Comparison of ENCODE assay signal across 2 cellular contexts in the genomic region with DNA sequence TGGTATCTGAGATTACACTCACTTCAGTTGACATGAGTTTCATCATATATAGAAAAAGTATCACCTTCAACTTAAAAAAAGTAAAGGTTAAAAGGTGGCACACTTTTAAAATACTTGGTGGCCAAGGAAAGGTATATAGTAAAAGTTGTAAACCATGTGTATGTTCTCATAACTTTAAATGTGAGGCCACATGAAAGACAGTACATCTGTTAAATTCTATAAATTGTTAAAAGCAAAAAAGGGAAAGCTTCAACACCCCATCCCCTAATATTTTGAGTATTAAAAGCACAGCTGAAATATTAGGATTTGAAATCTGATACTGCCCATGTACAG.
TF ChIP-seq lines count a peak whose summit lies in the region.

No MANE protein-coding gene starts in this region.

TF ChIP-seq in A549, 52 proteins besides CTCF, POLR2A, EP300 and RAD21:
- TF ChIP-seq, protein P1, sequence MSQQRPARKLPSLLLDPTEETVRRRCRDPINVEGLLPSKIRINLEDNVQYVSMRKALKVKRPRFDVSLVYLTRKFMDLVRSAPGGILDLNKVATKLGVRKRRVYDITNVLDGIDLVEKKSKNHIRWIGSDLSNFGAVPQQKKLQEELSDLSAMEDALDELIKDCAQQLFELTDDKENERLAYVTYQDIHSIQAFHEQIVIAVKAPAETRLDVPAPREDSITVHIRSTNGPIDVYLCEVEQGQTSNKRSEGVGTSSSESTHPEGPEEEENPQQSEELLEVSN (IDR thresholded peaks at IDR 0.05; ENCODE audit: borderline replicate concordance, low read depth) = no peak
- TF ChIP-seq HOXA7 (CRISPR knock-in tag; IDR thresholded peaks at IDR 0.05) (0 out of 2 replicates have a peak, but pooled peaks have one; percentile 25), KDM1A (IDR thresholded peaks at IDR 0.05; ENCODE audit: low read depth) (no peak)

TF ChIP-seq in IMR-90, 13 proteins besides CTCF, POLR2A, EP300 and RAD21 (continued from another document):
- TF ChIP-seq RFX5 (IDR thresholded peaks at IDR 0.05; ENCODE audit: low read depth, low read length) = no peak
- TF ChIP-seq, protein P2, sequence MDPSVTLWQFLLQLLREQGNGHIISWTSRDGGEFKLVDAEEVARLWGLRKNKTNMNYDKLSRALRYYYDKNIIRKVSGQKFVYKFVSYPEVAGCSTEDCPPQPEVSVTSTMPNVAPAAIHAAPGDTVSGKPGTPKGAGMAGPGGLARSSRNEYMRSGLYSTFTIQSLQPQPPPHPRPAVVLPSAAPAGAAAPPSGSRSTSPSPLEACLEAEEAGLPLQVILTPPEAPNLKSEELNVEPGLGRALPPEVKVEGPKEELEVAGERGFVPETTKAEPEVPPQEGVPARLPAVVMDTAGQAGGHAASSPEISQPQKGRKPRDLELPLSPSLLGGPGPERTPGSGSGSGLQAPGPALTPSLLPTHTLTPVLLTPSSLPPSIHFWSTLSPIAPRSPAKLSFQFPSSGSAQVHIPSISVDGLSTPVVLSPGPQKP (IDR thresholded peaks at IDR 0.05; ENCODE audit: borderline replicate concordance, low read depth, low read length) = no peak
- TF ChIP-seq RCOR1 (IDR thresholded peaks at IDR 0.05; ENCODE audit: insufficient replicate concordance, low read length) = no peak
- TF ChIP-seq MAFK (IDR thresholded peaks at IDR 0.05; ENCODE audit: low read depth, low read length) = no peak
- no peak for TF ChIP-seq NFE2L2 (IDR thresholded peaks at IDR 0.05; ENCODE audit: low read depth, low read length)
- no peak for TF ChIP-seq BHLHE40 (IDR thresholded peaks at IDR 0.05; ENCODE audit: low read depth, low read length)
- TF ChIP-seq CHD1 (IDR thresholded peaks at IDR 0.05; ENCODE audit: low read depth, low read length) = no peak
- TF ChIP-seq FOS (IDR thresholded peaks at IDR 0.05; ENCODE audit: low read depth, low read length) = no peak
- TF ChIP-seq MXI1 (IDR thresholded peaks at IDR 0.05; ENCODE audit: borderline replicate concordance, low read depth, low read length) = no peak
- no peak for TF ChIP-seq MAZ (IDR thresholded peaks at IDR 0.05; ENCODE audit: borderline replicate concordance, low read depth, low read length)
- TF ChIP-seq CEBPB (IDR thresholded peaks at IDR 0.05; ENCODE audit: low read depth, low read length) = no peak
- TF ChIP-seq SMC3 (IDR thresholded peaks at IDR 0.05; ENCODE audit: low read depth, low read length) = no peak
